8 cellular contexts compared by ENCODE assay signal in the genomic region with DNA sequence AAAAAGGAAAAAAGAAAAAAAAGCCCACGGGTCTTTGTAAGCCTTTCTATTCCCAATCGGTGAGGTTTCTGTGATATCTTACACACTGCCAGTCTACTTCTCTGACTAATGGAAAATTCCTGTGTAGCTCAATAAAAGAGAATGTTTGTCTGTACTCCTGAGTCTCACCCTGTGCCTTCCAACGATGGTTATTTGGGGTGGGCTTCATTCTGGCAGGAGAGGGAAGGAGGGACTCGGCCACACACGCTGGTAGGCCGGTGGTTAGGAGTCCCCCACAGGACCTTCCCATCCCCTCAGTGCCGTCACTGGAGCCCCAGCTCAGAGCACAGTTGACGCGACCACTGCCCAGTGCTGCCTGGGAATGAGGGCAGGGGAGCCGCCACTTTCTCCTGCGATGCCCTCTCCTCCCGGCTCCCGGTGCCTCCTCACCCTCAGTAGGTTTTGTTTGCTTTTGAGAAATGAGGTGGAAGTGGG.
DNase-seq lines count a peak whose midpoint lies in the region; ATAC-seq and TF ChIP-seq lines count a peak whose summit lies in the region.

No MANE protein-coding gene starts in this region.

- TF ChIP-seq CTCF in AG09309 (IDR thresholded peaks at IDR 0.05; ENCODE audit: control insufficient read depth, insufficient read depth, low read depth, low read length, missing control alignments) (no peak), HFFc6 (IDR thresholded peaks at IDR 0.05) (no peak), left ventricle myocardium inferior (IDR thresholded peaks at IDR 0.05; ENCODE audit: borderline replicate concordance) (no peak)

- peak overlapping the region; percentile 70 for H3K27ac ChIP-seq in left ventricle myocardium inferior (replicated peaks)

- H3K4me1 ChIP-seq in left ventricle myocardium inferior: peaks cover 18% of the 10 kb centered on the region

- intact Hi-C loops in left ventricle myocardium inferior (cut with micrococcal nuclease): no loop called here

- peaks cover 34% of the 10 kb centered on the region for H3K4me1 Mint-ChIP-seq in HFFc6 (ENCODE audit: low read depth)
- H3K4me1 Mint-ChIP-seq in activated T-helper 17 cell treated with anti-CD3 and anti-CD28 coated beads, Interleukin-2, amount 50 U/mL, for 72 hours: peaks cover 11% of the 10 kb centered on the region

- H3K9me3 Mint-ChIP-seq in HFFc6: no peaks in the 10 kb centered on the region
- no peaks in the 10 kb centered on the region for H3K9me3 Mint-ChIP-seq in activated T-helper 17 cell treated with anti-CD3 and anti-CD28 coated beads, Interleukin-2, amount 50 U/mL, for 72 hours

- H3K4me3 ChIP-seq in AG09309 (ENCODE audit: control insufficient read depth, low read depth, low read length) (peak overlapping the region; percentile 53), left ventricle myocardium inferior (peak overlapping the region; percentile 63), skeletal muscle cell (ENCODE audit: low read depth, low read length) (peak overlapping the region; percentile 40)

- H3K27ac Mint-ChIP-seq in HFFc6: peak overlapping the region; percentile 97
- H3K27ac Mint-ChIP-seq in activated T-helper 17 cell treated with anti-CD3 and anti-CD28 coated beads, Interleukin-2, amount 50 U/mL, for 72 hours: peak overlapping the region; percentile 98

- peaks cover 16% of the 10 kb centered on the region for H3K36me3 Mint-ChIP-seq in HFFc6 (ENCODE audit: low read depth)
- H3K36me3 Mint-ChIP-seq in activated T-helper 17 cell treated with anti-CD3 and anti-CD28 coated beads, Interleukin-2, amount 50 U/mL, for 72 hours (ENCODE audit: low read depth): peaks cover 26% of the 10 kb centered on the region

- H3K9me3 ChIP-seq in left ventricle myocardium inferior (replicated peaks): no peaks in the 10 kb centered on the region

- no peaks in the 10 kb centered on the region for H3K27me3 ChIP-seq in left ventricle myocardium inferior (ENCODE audit: low read depth)

- no peak for DNase-seq in AG09309 (ENCODE audit: low read depth)
- DNase-seq in HFFc6: peak; percentile 53
- DNase-seq in left ventricle myocardium inferior: peak; percentile 7
- no peak for DNase-seq in skeletal muscle cell (ENCODE audit: low read depth)
- DNase-seq in NCI-H2081 (lab: John Stamatoyannopoulos, UW): no peak
- no peak for DNase-seq in NCI-H524 (lab: John Stamatoyannopoulos, UW)
- no peak for DNase-seq in NCI-H82 (lab: John Stamatoyannopoulos, UW)

- peaks cover 4% of the 10 kb centered on the region for H3K27me3 Mint-ChIP-seq in HFFc6 (ENCODE audit: insufficient read depth)
- no peaks in the 10 kb centered on the region for H3K27me3 Mint-ChIP-seq in activated T-helper 17 cell treated with anti-CD3 and anti-CD28 coated beads, Interleukin-2, amount 50 U/mL, for 72 hours

- peak overlapping the region; percentile 95 for H3K4me3 Mint-ChIP-seq in HFFc6
- peak overlapping the region; percentile 88 for H3K4me3 Mint-ChIP-seq in activated T-helper 17 cell treated with anti-CD3 and anti-CD28 coated beads, Interleukin-2, amount 50 U/mL, for 72 hours

- ATAC-seq in activated T-helper 17 cell treated with anti-CD3 and anti-CD28 coated beads, Interleukin-2, amount 50 U/mL, for 72 hours (replicated peaks): peak; percentile 59

- H3K36me3 ChIP-seq in left ventricle myocardium inferior: peaks cover 16% of the 10 kb centered on the region

Comparison
In these comparisons a context has a peak if more than half of its experiments do, and no peak if none do; other contexts are left out.
1. DNase-seq: peak in HFFc6 (single experiment) and left ventricle myocardium inferior (single experiment); none in AG09309 (single experiment), skeletal muscle cell (single experiment), NCI-H2081 (0 of 2), NCI-H524 (0 of 2) and NCI-H82 (single experiment).
2. Peak in every context shown above with its lines, with median percentiles within 50 percentile points of each other: H3K4me3 ChIP-seq.